Comparison of ENCODE assay signal across 25 cellular contexts in genomic region chr15:90638963-90639362, GRCh38.
A peak's percentile ranks its signal among the peaks of the same experiment; 100 is the strongest.
DNase-seq lines count a peak whose midpoint lies in the region; ATAC-seq, FAIRE-seq and TF ChIP-seq lines count a peak whose summit lies in the region.
"Had no signal": no experiment of that assay in that cellular context is flagged by ENCODE, and none has a peak within 500 bp of the region (broad histone marks: within the 10 kb centered on the region; RNA-seq: fewer than 3 reads in every experiment).

No MANE protein-coding gene starts in this region.

- H3K4me1 Mint-ChIP-seq in CD4-positive, CD25-positive, alpha-beta regulatory T cell, result peaks cover 0 to 6% (median 1%) of the 10 kb centered on the region in 4 donors
- H3K4me1 Mint-ChIP-seq in HFFc6 (ENCODE audit: low read depth), result no peaks in the 10 kb centered on the region
- H3K4me1 Mint-ChIP-seq in chondrocyte (ENCODE audit: low read depth), result no peaks in the 10 kb centered on the region
- H3K4me1 Mint-ChIP-seq: nephron; stimulated activated memory B cell treated with anti-CD40 and anti-IgM and Interleukin-4, amounts not matched to agents 10 μg/mL and 1 μg/mL and 100 μg/mL, for 72 hours had no signal

- H3K27me3 ChIP-seq in CD4-positive, CD25-positive, alpha-beta regulatory T cell (ENCODE audit: control insufficient read depth, insufficient read depth, low read length), result no peaks in the 10 kb centered on the region
- H3K27me3 ChIP-seq: cardiac muscle cell, suprapubic skin had no signal

- H3K4me3 Mint-ChIP-seq in CD4-positive, CD25-positive, alpha-beta regulatory T cell, result no peak overlapping the region
- H3K4me3 Mint-ChIP-seq in HFFc6 (no peak overlapping the region), chondrocyte (ENCODE audit: unreplicated experiment) (no peak overlapping the region)
- H3K4me3 Mint-ChIP-seq: activated CD4-positive, alpha-beta memory T cell treated with anti-CD3 and anti-CD28 coated beads for 36 hours; nephron; stimulated activated memory B cell treated with anti-CD40 and anti-IgM and Interleukin-4, amounts not matched to agents 10 μg/mL and 1 μg/mL and 100 μg/mL, for 72 hours had no signal

- TF ChIP-seq CTCF in HFFc6 (IDR thresholded peaks at IDR 0.05) (peak; percentile 18; the same call in 1 of the 2 replicates), chondrocyte (IDR thresholded peaks at IDR 0.05) (no peak)

- H3K27me3 Mint-ChIP-seq in CD4-positive, CD25-positive, alpha-beta regulatory T cell, result no peaks in the 10 kb centered on the region
- H3K27me3 Mint-ChIP-seq in HFFc6 (ENCODE audit: insufficient read depth) (no peaks in the 10 kb centered on the region; the same call in 1 of the 2 replicates), chondrocyte (ENCODE audit: low read depth) (no peaks in the 10 kb centered on the region)
- H3K27me3 Mint-ChIP-seq: activated CD4-positive, alpha-beta memory T cell treated with anti-CD3 and anti-CD28 coated beads for 36 hours; stimulated activated memory B cell treated with anti-CD40 and anti-IgM and Interleukin-4, amounts not matched to agents 10 μg/mL and 1 μg/mL and 100 μg/mL, for 72 hours had no signal

- no peak for TF ChIP-seq POLR2A in GM12891 (IDR thresholded peaks at IDR 0.05; ENCODE audit: low read depth, low read length)

- H3K36me3 Mint-ChIP-seq in CD4-positive, CD25-positive, alpha-beta regulatory T cell, result peaks cover 40% of the 10 kb centered on the region
- H3K36me3 Mint-ChIP-seq in HFFc6 (ENCODE audit: low read depth) (peaks cover 46% of the 10 kb centered on the region), chondrocyte (ENCODE audit: low read depth) (peaks cover 38% of the 10 kb centered on the region)

- no peak for FAIRE-seq in GM12891 (lab: Jason Lieb, UNC)
- FAIRE-seq: GM12878, islet of Langerhans had no signal

- H3K27ac Mint-ChIP-seq in CD4-positive, CD25-positive, alpha-beta regulatory T cell, result peak overlapping the region in 2 of 3 donors; percentile 5 to 82
- no peak overlapping the region for H3K27ac Mint-ChIP-seq in HFFc6
- peak overlapping the region; percentile 19 for H3K27ac Mint-ChIP-seq in chondrocyte (ENCODE audit: unreplicated experiment)
- H3K27ac Mint-ChIP-seq: activated CD4-positive, alpha-beta memory T cell treated with anti-CD3 and anti-CD28 coated beads for 36 hours; nephron; stimulated activated memory B cell treated with anti-CD40 and anti-IgM and Interleukin-4, amounts not matched to agents 10 μg/mL and 1 μg/mL and 100 μg/mL, for 72 hours had no signal

- no peak for ATAC-seq in CD4-positive, CD25-positive, alpha-beta regulatory T cell (ENCODE audit: low read depth in 2 of 2)
- ATAC-seq: GM12878; stimulated activated memory B cell treated with anti-CD40 and anti-IgM and Interleukin-4, amounts not matched to agents 10 μg/mL and 1 μg/mL and 100 μg/mL, for 72 hours had no signal

- H3K4me3 ChIP-seq in CD4-positive, CD25-positive, alpha-beta regulatory T cell (ENCODE audit: low read depth, low read length), result no peak overlapping the region
- H3K4me3 ChIP-seq: cardiac muscle cell, GM12878, suprapubic skin had no signal

- H3K36me3 ChIP-seq in CD4-positive, CD25-positive, alpha-beta regulatory T cell (ENCODE audit: control insufficient read depth, insufficient read depth, low read length), result peaks cover 59% of the 10 kb centered on the region

- no peaks in the 10 kb centered on the region for H3K4me1 ChIP-seq in CD4-positive, CD25-positive, alpha-beta regulatory T cell (ENCODE audit: control insufficient read depth, insufficient read depth, low read length, poor library complexity, severe bottlenecking)
- H3K4me1 ChIP-seq: parathyroid adenoma, suprapubic skin had no signal

- H3K9me3 Mint-ChIP-seq in CD4-positive, CD25-positive, alpha-beta regulatory T cell, result peaks cover 0 to 2% (median 0%) of the 10 kb centered on the region in 7 donors
- 0 out of 2 replicates have a peak, but pooled peaks cover 3% of the 10 kb centered on the region for H3K9me3 Mint-ChIP-seq in HFFc6
- H3K9me3 Mint-ChIP-seq in chondrocyte (ENCODE audit: low read depth), result peaks cover 3% of the 10 kb centered on the region
- H3K9me3 Mint-ChIP-seq: activated CD4-positive, alpha-beta memory T cell treated with anti-CD3 and anti-CD28 coated beads for 36 hours; stimulated activated memory B cell treated with anti-CD40 and anti-IgM and Interleukin-4, amounts not matched to agents 10 μg/mL and 1 μg/mL and 100 μg/mL, for 72 hours had no signal

- H3K27ac ChIP-seq in CD4-positive, CD25-positive, alpha-beta regulatory T cell (ENCODE audit: insufficient read depth, low read length, poor library complexity, severe bottlenecking), result no peak overlapping the region
- H3K27ac ChIP-seq: 22Rv1, cardiac muscle cell, parathyroid adenoma had no signal

- peak; percentile 46 for DNase-seq in NCI-H1092 treated with DMSO at 0.1 percent for 48 hours (lab: John Stamatoyannopoulos, UW)
- no peak for DNase-seq in NCI-H1092 (lab: John Stamatoyannopoulos, UW)
- no peak for DNase-seq in CD4-positive, CD25-positive, alpha-beta regulatory T cell
- DNase-seq in HFFc6, result no peak
- no peak for DNase-seq in chondrocyte (ENCODE audit: low spot score)
- DNase-seq in OCI-M1 (lab: John Stamatoyannopoulos, UW), result no peak
- no peak for DNase-seq in AG20443 (ENCODE audit: low spot score)
- no peak for DNase-seq in GM12891 (ENCODE audit: insufficient read length, low spot score)
- DNase-seq: activated CD4-positive, alpha-beta memory T cell treated with anti-CD3 and anti-CD28 coated beads for 36 hours; activated CD4-positive, CD25-positive, alpha-beta regulatory T cell; activated CD8-positive, alpha-beta memory T cell treated with anti-CD3 and anti-CD28 coated beads, Interleukin-2, amount 50 U/mL, for 48 hours; activated effector memory CD4-positive, alpha-beta T cell treated with anti-CD3 and anti-CD28 coated beads, Interleukin-2, amount 50 U/mL, for 16 hours; DMS79; MM.1S; NCI-H526 treated with DMSO at 0.1 percent for 48 hours; right cardiac atrium; stimulated activated CD4-positive, alpha-beta T cell treated with anti-CD3 and anti-CD28 coated beads, Interleukin-4, amount 100 ng/mL, for 1 hour had no signal

- no peaks in the 10 kb centered on the region for H3K9me3 ChIP-seq in CD4-positive, CD25-positive, alpha-beta regulatory T cell (ENCODE audit: control insufficient read depth in 2 of 2, low read length in 2 of 2)
- H3K9me3 ChIP-seq: suprapubic skin had no signal

TF ChIP-seq in GM12891, 5 proteins besides CTCF, POLR2A, EP300 and RAD21:
- TF ChIP-seq TAF1 (IDR thresholded peaks at IDR 0.05; ENCODE audit: low read depth, low read length), result no peak
- no peak for TF ChIP-seq SPI1 (IDR thresholded peaks at IDR 0.05; ENCODE audit: low read depth, low read length)
- no peak for TF ChIP-seq POU2F2 (IDR thresholded peaks at IDR 0.05; ENCODE audit: low read depth, low read length)
